ENCODE assay signal across 15 cellular contexts in the genomic region with DNA sequence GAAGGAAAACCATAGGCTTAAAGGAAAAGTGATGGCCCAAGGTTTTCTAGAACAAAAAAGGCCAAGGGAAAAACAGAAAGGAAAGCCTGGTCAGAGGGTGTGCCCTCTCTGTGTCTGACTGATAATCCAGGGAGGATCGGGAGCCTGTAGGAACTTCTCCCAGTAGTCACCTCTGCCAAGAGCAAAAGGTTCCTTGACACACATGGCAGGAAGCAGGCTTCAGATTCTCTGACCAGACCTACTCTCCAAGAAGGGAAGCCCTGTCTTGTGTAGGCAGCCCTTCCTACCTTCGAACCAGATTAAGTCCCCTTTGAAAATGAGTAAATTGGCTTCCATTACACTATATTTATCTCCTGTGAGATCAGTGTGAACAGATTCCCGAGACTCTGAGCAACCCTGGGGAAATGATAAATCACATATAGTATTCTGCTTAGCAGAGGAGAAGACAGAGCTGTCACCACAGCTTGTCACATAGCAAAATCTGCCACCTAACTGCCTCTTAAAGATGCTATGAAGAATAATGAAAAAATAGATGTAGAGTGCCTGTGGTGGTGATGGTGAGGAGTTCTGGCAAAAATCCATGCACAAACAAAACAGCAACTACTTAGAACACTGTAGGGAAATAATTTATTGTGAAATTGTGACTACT. TPM values are rescaled to one million over a fixed set of nuclear protein-coding genes. Genes with fewer than 3 reads are reported as not detected.
DNase-seq lines count a peak whose midpoint lies in the region; ATAC-seq and TF ChIP-seq lines count a peak whose summit lies in the region.
"Had no signal": no experiment of that assay in that cellular context is flagged by ENCODE, and none has a peak within 500 bp of the region (broad histone marks: within the 10 kb centered on the region; RNA-seq: fewer than 3 reads in every experiment).

No MANE protein-coding gene starts in this region.

- H3K4me1 ChIP-seq in CD8-positive, alpha-beta T cell (ENCODE audit: insufficient read depth, low read length) = no peaks in the 10 kb centered on the region

- intact Hi-C loops in CD8-positive, alpha-beta T cell (cut with DNase I, micrococcal nuclease) = no loop called here
- intact Hi-C loops in activated B cell treated with CpG ODN at 0.5 μM for 24 hours (cut with micrococcal nuclease) = no loop called here

- no peaks in the 10 kb centered on the region for H3K79me2 ChIP-seq in neural cell (replicated peaks; ENCODE audit: insufficient read depth, low read length)

- H4K20me1 ChIP-seq in neural cell (ENCODE audit: insufficient read depth) = no peaks in the 10 kb centered on the region

- H3K4me3 Mint-ChIP-seq in CD8-positive, alpha-beta T cell = no peak overlapping the region
- no peak overlapping the region for H3K4me3 Mint-ChIP-seq in activated B cell treated with CpG ODN at 0.5 μM for 24 hours
- H3K4me3 Mint-ChIP-seq: CD14-positive monocyte; CD8-positive, alpha-beta memory T cell; GM23338 had no signal

- no peaks in the 10 kb centered on the region for H3K27me3 ChIP-seq in CD8-positive, alpha-beta T cell (ENCODE audit: insufficient read depth, low read length)
- no peaks in the 10 kb centered on the region for H3K27me3 ChIP-seq in neural cell (ENCODE audit: insufficient read depth, low read depth, low read length)

- H3K9me3 Mint-ChIP-seq in CD8-positive, alpha-beta T cell = no peaks in the 10 kb centered on the region
- H3K9me3 Mint-ChIP-seq in activated B cell treated with CpG ODN at 0.5 μM for 24 hours = peaks cover 3% of the 10 kb centered on the region
- H3K9me3 Mint-ChIP-seq: CD8-positive, alpha-beta memory T cell had no signal

- H3K27ac Mint-ChIP-seq in CD8-positive, alpha-beta T cell = peak overlapping the region; percentile 7
- peak overlapping the region; percentile 14 for H3K27ac Mint-ChIP-seq in activated B cell treated with CpG ODN at 0.5 μM for 24 hours
- H3K27ac Mint-ChIP-seq: GM23338 had no signal

- H3K4me3 ChIP-seq in CD8-positive, alpha-beta T cell (ENCODE audit: low read depth, low read length) = no peak overlapping the region
- H3K4me3 ChIP-seq in neural cell (ENCODE audit: low read length) = no peak overlapping the region
- H3K4me3 ChIP-seq: GM12878, GM23338 had no signal

- DNase-seq in Ammon's horn (ENCODE audit: low spot score) (peak; percentile 4), activated B cell treated with CpG ODN at 0.5 μM for 24 hours (no peak), KBM-7 (no peak), GM10248 (ENCODE audit: extremely low spot score) (no peak)
- DNase-seq in CD8-positive, alpha-beta T cell = no peak
- DNase-seq: Calu3; CD8-positive, alpha-beta memory T cell; DMS 273 treated with DMSO at 0.1 percent for 48 hours; H7; IMR-90 had no signal

- CTCF ChIA-PET in CD8-positive, alpha-beta T cell (lab: Charles Lee) = no interaction called here
- CTCF ChIA-PET in activated B cell treated with CpG ODN at 0.5 μM for 24 hours (lab: Charles Lee) = no interaction called here
- CTCF ChIA-PET in GM10248 (lab: Yijun Ruan, JAX) = interaction anchor here (1.4 kb wide), 1 partner anchor 36 kb away, joined by 3 read pairs; no protein-coding TSS in a partner anchor

- POLR2A ChIA-PET in CD8-positive, alpha-beta T cell (lab: Charles Lee) = no interaction called here
- POLR2A ChIA-PET in activated B cell treated with CpG ODN at 0.5 μM for 24 hours (lab: Charles Lee) = no interaction called here
- POLR2A ChIA-PET in GM10248 (lab: Yijun Ruan, JAX) = no interaction called here

- H3K36me3 ChIP-seq in CD8-positive, alpha-beta T cell (ENCODE audit: insufficient read depth, low read length) = peaks cover 34% of the 10 kb centered on the region
- H3K36me3 ChIP-seq in neural cell (ENCODE audit: insufficient read depth, low read length) = no peaks in the 10 kb centered on the region

- H3K9ac ChIP-seq in neural cell (ENCODE audit: low read length) = no peak overlapping the region

- ATAC-seq in CD8-positive, alpha-beta T cell = no peak
- no peak for ATAC-seq in activated B cell treated with CpG ODN at 0.5 μM for 24 hours (ENCODE audit: low read depth)
- no peak for ATAC-seq in HG02610 (IDR thresholded peaks at IDR 0.05; ENCODE audit: unreplicated experiment)
- ATAC-seq: GM12878, GM23338 had no signal

- no peak overlapping the region for H3K27ac ChIP-seq in CD8-positive, alpha-beta T cell (ENCODE audit: low read depth, low read length)
- no peak overlapping the region for H3K27ac ChIP-seq in neural cell (ENCODE audit: low read length)

- no peak for TF ChIP-seq CTCF in CD8-positive, alpha-beta T cell (IDR thresholded peaks at IDR 0.05)
- TF ChIP-seq CTCF in activated B cell treated with CpG ODN at 0.5 μM for 24 hours (IDR thresholded peaks at IDR 0.05) (no peak), neural cell (IDR thresholded peaks at IDR 0.05; ENCODE audit: poor library complexity, severe bottlenecking) (no peak), GM10248 (IDR thresholded peaks at IDR 0.05; ENCODE audit: control extremely low read depth, extremely low read depth, low read depth, missing control alignments) (no peak)

- no peak overlapping the region for H2AFZ ChIP-seq in neural cell (ENCODE audit: low read depth, low read length)
- H2AFZ ChIP-seq: GM23338 had no signal

- peak; percentile 91 for TF ChIP-seq EP300 in neural cell (conservative IDR thresholded peaks at IDR 0.05; ENCODE audit: poor library complexity, severe bottlenecking)

- H3F3A ChIP-seq in neural cell (ENCODE audit: insufficient read depth, low read length, poor library complexity, severe bottlenecking) = no peaks in the 10 kb centered on the region

- H3K9me2 ChIP-seq in neural cell (ENCODE audit: insufficient read depth, low read length) = no peaks in the 10 kb centered on the region

- H3K4me1 Mint-ChIP-seq in CD8-positive, alpha-beta T cell (ENCODE audit: low read depth) = no peaks in the 10 kb centered on the region
- peaks cover 27% of the 10 kb centered on the region for H3K4me1 Mint-ChIP-seq in activated B cell treated with CpG ODN at 0.5 μM for 24 hours
- H3K4me1 Mint-ChIP-seq: CD8-positive, alpha-beta memory T cell; GM23338 had no signal

- H3K9me3 ChIP-seq in CD8-positive, alpha-beta T cell (ENCODE audit: low read length) = no peaks in the 10 kb centered on the region
- no peaks in the 10 kb centered on the region for H3K9me3 ChIP-seq in neural cell (ENCODE audit: low read length)

- peaks cover 87% of the 10 kb centered on the region for H3K36me3 Mint-ChIP-seq in CD8-positive, alpha-beta T cell
- H3K36me3 Mint-ChIP-seq in activated B cell treated with CpG ODN at 0.5 μM for 24 hours (ENCODE audit: low read depth) = peaks cover 96% of the 10 kb centered on the region

- TF ChIP-seq RAD21 in neural cell (conservative IDR thresholded peaks at IDR 0.05) = no peak

- in situ Hi-C loops in KBM-7 (cut with MboI; ENCODE audit: low pct_unique_long_range_greater_than_20kb, low sequenced_read_pairs) = no loop called here

- no peak overlapping the region for H3K4me2 ChIP-seq in neural cell (ENCODE audit: low read length)
- H3K4me2 ChIP-seq: GM23338 had no signal

- no peaks in the 10 kb centered on the region for H3K27me3 Mint-ChIP-seq in CD8-positive, alpha-beta T cell (ENCODE audit: low read depth)
- no peaks in the 10 kb centered on the region for H3K27me3 Mint-ChIP-seq in activated B cell treated with CpG ODN at 0.5 μM for 24 hours
- H3K27me3 Mint-ChIP-seq: CD8-positive, alpha-beta memory T cell had no signal

TF ChIP-seq in neural cell, 6 proteins besides CTCF, POLR2A, EP300 and RAD21:
- no peak for TF ChIP-seq TAF1 (IDR thresholded peaks at IDR 0.05; ENCODE audit: low read depth)
- peak; percentile 93 for TF ChIP-seq POLR2AphosphoS5 (IDR thresholded peaks at IDR 0.05)
TF ChIP-seq in neural cell: peak in this region for 1.

RNA-seq across cellular contexts. Expression of a gene that starts 38.8 kb away (rescaled TPM):
- 10 to 100 TPM; 39.8 to 42.3 TPM for total RNA-seq in CD8-positive, alpha-beta T cell
- total RNA-seq in activated B cell treated with CpG ODN at 0.5 μM for 24 hours = 186 and 221 TPM in 2 replicates
- 0.28 TPM in 1 of 2 replicates, not detected in the other for polyA plus RNA-seq in neural cell
- 0.24 TPM in 1 of 2 replicates, not detected in the other for polyA minus RNA-seq in neural cell
